Comparison of ENCODE assay signal across 23 cellular contexts in genomic region chr6:81979329-81979728, GRCh38.
"Had no signal": no experiment of that assay in that cellular context is flagged by ENCODE, and none has a peak within 500 bp of the region (broad histone marks: within the 10 kb centered on the region; RNA-seq: fewer than 3 reads in every experiment).

No MANE protein-coding gene starts in this region.

- H3K36me3 ChIP-seq: esophagus squamous epithelium, heart right ventricle, left lung, sigmoid colon, stomach, thyroid gland, vagina had no signal

- ATAC-seq: effector memory CD8-positive, alpha-beta T cell; heart right ventricle; left cardiac atrium; left lung; mucosa of descending colon; natural killer cell treated with Interleukin-12 subunit alpha and Interleukin-12 subunit beta and Interleukin-15 and Interleukin-18, amount 100 ng/mL, for 72 hours; psoas muscle; right cardiac atrium; stimulated activated effector memory CD8-positive, alpha-beta T cell treated with anti-CD3 and anti-CD28 coated beads, Interleukin-12 subunit alpha, Interleukin-12 subunit beta, amount 100 ng/mL, for 72 hours had no signal

- H3K9me3 ChIP-seq: esophagus squamous epithelium, thyroid gland, vagina had no signal

- DNase-seq: effector memory CD8-positive, alpha-beta T cell; esophagus squamous epithelium; foreskin melanocyte; glutamatergic neuron; heart right ventricle; hippocampal formation; left cardiac atrium; left lung; mesenchymal stem cell; mucosa of descending colon; naive B cell; psoas muscle; right cardiac atrium; sigmoid colon; stimulated activated CD4-positive, alpha-beta T cell treated with anti-CD3 and anti-CD28 coated beads, Interleukin-2, amount 100 ng/mL, for 24 hours; stimulated activated CD4-positive, alpha-beta T cell treated with anti-CD3 and anti-CD28 coated beads, Interleukin-4, amount 100 ng/mL, for 24 hours; stimulated activated naive CD4-positive, alpha-beta T cell treated with Interleukin-2 at 50 U/mL for 16 hours; stomach; thyroid gland; trophoblast cell had no signal

- H3K27ac ChIP-seq: esophagus squamous epithelium, heart right ventricle, left lung, psoas muscle, sigmoid colon, stomach, thyroid gland, vagina had no signal

- H3K4me1 ChIP-seq: left lung, psoas muscle, stomach, thyroid gland, vagina had no signal

- H3K27me3 ChIP-seq: esophagus squamous epithelium, heart right ventricle, left lung, sigmoid colon, stomach, thyroid gland, vagina had no signal

- H3K4me3 ChIP-seq: esophagus squamous epithelium, heart right ventricle, left lung, mucosa of descending colon, psoas muscle, sigmoid colon, stomach, thyroid gland, vagina had no signal
